ENCODE assay signal across 19 cellular contexts in genomic region chr9:137988701-137989100, GRCh38.
"Had no signal": no experiment of that assay in that cellular context is flagged by ENCODE, and none has a peak within 500 bp of the region (broad histone marks: within the 10 kb centered on the region; RNA-seq: fewer than 3 reads in every experiment).

No MANE protein-coding gene starts in this region.

- H3K27me3 ChIP-seq: colonic mucosa, right atrium auricular region, vagina had no signal

- H3K4me3 Mint-ChIP-seq: effector memory CD8-positive, alpha-beta T cell; naive thymus-derived CD8-positive, alpha-beta T cell; nephron progenitor cell; stimulated activated memory B cell treated with anti-CD40 and anti-IgM and Interleukin-4, amounts not matched to agents 10 μg/mL and 1 μg/mL and 100 μg/mL, for 72 hours had no signal

- H3K9me3 Mint-ChIP-seq: effector memory CD8-positive, alpha-beta T cell; stimulated activated memory B cell treated with anti-CD40 and anti-IgM and Interleukin-4, amounts not matched to agents 10 μg/mL and 1 μg/mL and 100 μg/mL, for 72 hours had no signal

- H3K4me1 Mint-ChIP-seq: stimulated activated memory B cell treated with anti-CD40 and anti-IgM and Interleukin-4, amounts not matched to agents 10 μg/mL and 1 μg/mL and 100 μg/mL, for 72 hours had no signal

- H3K4me1 ChIP-seq: colonic mucosa, left lung, lower lobe of right lung, prostate gland, right atrium auricular region, sigmoid colon, vagina had no signal

- H3K36me3 Mint-ChIP-seq: naive thymus-derived CD8-positive, alpha-beta T cell; stimulated activated memory B cell treated with anti-CD40 and anti-IgM and Interleukin-4, amounts not matched to agents 10 μg/mL and 1 μg/mL and 100 μg/mL, for 72 hours had no signal

- H3K27ac ChIP-seq: colonic mucosa, left lung, lower lobe of right lung, prostate gland, right atrium auricular region, sigmoid colon, vagina had no signal

- FAIRE-seq: endometrium, frontal cortex, keratinocyte had no signal

- DNase-seq: colonic mucosa; dermis blood vessel endothelial cell; effector memory CD8-positive, alpha-beta T cell; left lung; lower lobe of right lung; naive thymus-derived CD8-positive, alpha-beta T cell; nephron progenitor cell; nucleus accumbens; stimulated activated CD4-positive, alpha-beta T cell treated with anti-CD3 and anti-CD28 coated beads, Interleukin-4, amount 100 ng/mL, for 4 hours; stimulated activated naive CD8-positive, alpha-beta T cell treated with anti-CD3 and anti-CD28 coated beads, Interleukin-15, Interleukin-2, amounts not matched to agents 100 U/mL and 50 U/mL, for 24 hours; trophoblast cell had no signal

- ATAC-seq: effector memory CD8-positive, alpha-beta T cell; left lung; lower lobe of right lung; naive thymus-derived CD8-positive, alpha-beta T cell; stimulated activated memory B cell treated with anti-CD40 and anti-IgM and Interleukin-4, amounts not matched to agents 10 μg/mL and 1 μg/mL and 100 μg/mL, for 72 hours; stimulated activated naive CD8-positive, alpha-beta T cell treated with anti-CD3 and anti-CD28 coated beads, Interleukin-15, Interleukin-2, amounts not matched to agents 100 U/mL and 50 U/mL, for 24 hours had no signal

- H3K27ac Mint-ChIP-seq: effector memory CD8-positive, alpha-beta T cell; nephron progenitor cell; stimulated activated memory B cell treated with anti-CD40 and anti-IgM and Interleukin-4, amounts not matched to agents 10 μg/mL and 1 μg/mL and 100 μg/mL, for 72 hours had no signal

- H3K4me3 ChIP-seq: colonic mucosa, left lung, lower lobe of right lung, prostate gland, right atrium auricular region, sigmoid colon, vagina had no signal

- H3K9me3 ChIP-seq: colonic mucosa, left lung, lower lobe of right lung, prostate gland, right atrium auricular region, sigmoid colon, vagina had no signal

- H3K36me3 ChIP-seq: colonic mucosa, left lung, lower lobe of right lung, prostate gland, right atrium auricular region, sigmoid colon, vagina had no signal
